8 cellular contexts compared by ENCODE assay signal in genomic region chr12:54680374-54680773, GRCh38. TPM values are rescaled to one million over a fixed set of nuclear protein-coding genes. Genes with fewer than 3 reads are reported as not detected.
DNase-seq lines count a peak whose midpoint lies in the region; ATAC-seq and TF ChIP-seq lines count a peak whose summit lies in the region.

No MANE protein-coding gene starts in this region.

- H3K9me3 Mint-ChIP-seq in endothelial cell (ENCODE audit: unreplicated experiment): no peaks in the 10 kb centered on the region

- 67% methylated on average over 3 of the region's 3 CpGs for WGBS in smooth muscle cell (ENCODE audit: low lambda C conversion rate)

- TF ChIP-seq CTCF in endothelial cell (IDR thresholded peaks at IDR 0.05; ENCODE audit: unreplicated experiment): peak; percentile 73
- peak; percentile 33 for TF ChIP-seq CTCF in smooth muscle cell (IDR thresholded peaks at IDR 0.05; ENCODE audit: borderline replicate concordance, insufficient read depth, poor library complexity, severe bottlenecking)

- peak; percentile 74 for ATAC-seq in HG02840 (IDR thresholded peaks at IDR 0.05; ENCODE audit: low FRiP score, unreplicated experiment)

- DNase-seq in activated CD4-positive, alpha-beta T cell treated with anti-CD3 and anti-CD28 coated beads for 24 hours (ENCODE audit: low read depth in 2 of 2): peak; percentile 7 to 21
- DNase-seq in activated CD4-positive, alpha-beta T cell treated with anti-CD3 and anti-CD28 coated beads for 1 hour: no peak
- peak; percentile 52 for DNase-seq in RKO (ENCODE audit: low spot score)
- peak; percentile 58 for DNase-seq in endothelial cell (ENCODE audit: low spot score)
- no peak for DNase-seq in smooth muscle cell (lab: John Stamatoyannopoulos, UW; ENCODE audit: unreplicated experiment)
- DNase-seq in posterior vena cava (ENCODE audit: low spot score): no peak
- DNase-seq in GDM1 (lab: John Stamatoyannopoulos, UW): no peak

- H3K9me3 ChIP-seq in smooth muscle cell (replicated peaks; ENCODE audit: low read depth): no peaks in the 10 kb centered on the region

- no peaks in the 10 kb centered on the region for H4K20me1 ChIP-seq in smooth muscle cell (ENCODE audit: low read depth)

- H3K4me3 Mint-ChIP-seq in endothelial cell (ENCODE audit: unreplicated experiment): no peak overlapping the region

- no peaks in the 10 kb centered on the region for H3F3A ChIP-seq in smooth muscle cell (ENCODE audit: low read depth)

- no peak overlapping the region for H3K4me2 ChIP-seq in smooth muscle cell

- H3K27ac ChIP-seq in smooth muscle cell (ENCODE audit: low read depth): no peak overlapping the region

- intact Hi-C loops in posterior vena cava (cut with DNase I): no loop called here

- peaks cover 19% of the 10 kb centered on the region for H3K4me1 Mint-ChIP-seq in endothelial cell (ENCODE audit: unreplicated experiment)

- H3K4me3 ChIP-seq in smooth muscle cell: no peak overlapping the region

- H2AFZ ChIP-seq in smooth muscle cell (ENCODE audit: low read depth): no peak overlapping the region

- H3K27ac Mint-ChIP-seq in endothelial cell (ENCODE audit: unreplicated experiment): no peak overlapping the region

- no peak overlapping the region for H3K9ac ChIP-seq in smooth muscle cell (ENCODE audit: low read depth)

- no peaks in the 10 kb centered on the region for H3K36me3 ChIP-seq in smooth muscle cell (ENCODE audit: low read depth)

- peaks cover 20% of the 10 kb centered on the region for H3K27me3 ChIP-seq in smooth muscle cell (ENCODE audit: low read depth)

- H3K36me3 Mint-ChIP-seq in endothelial cell (ENCODE audit: low read depth, unreplicated experiment): no peaks in the 10 kb centered on the region

- peaks cover 3% of the 10 kb centered on the region for H3K27me3 Mint-ChIP-seq in endothelial cell (ENCODE audit: unreplicated experiment)

- H3K4me1 ChIP-seq in smooth muscle cell (ENCODE audit: low read depth): peaks cover 9% of the 10 kb centered on the region

- no peaks in the 10 kb centered on the region for H3K79me2 ChIP-seq in smooth muscle cell (ENCODE audit: low read depth)

RNA-seq across cellular contexts. Expression of gene DCD, which starts 32.2 kb away (rescaled TPM):
- not detected for total RNA-seq in endothelial cell (ENCODE audit: unreplicated experiment)
- not detected in 2 replicates for total RNA-seq in smooth muscle cell
- polyA plus RNA-seq in smooth muscle cell: not detected in 2 replicates
- total RNA-seq in posterior vena cava: not detected

RNA-seq across cellular contexts. Expression of gene LACRT, which starts 45.7 kb away (rescaled TPM):
- total RNA-seq in endothelial cell (ENCODE audit: unreplicated experiment) (not detected), smooth muscle cell (not detected in 2 replicates), posterior vena cava (not detected)
- polyA plus RNA-seq in smooth muscle cell: not detected in 2 replicates

Comparison
In these comparisons a context has a peak if more than half of its experiments do, and no peak if none do; other contexts are left out.
1. DNase-seq: peak in activated CD4-positive, alpha-beta T cell treated with anti-CD3 and anti-CD28 coated beads for 24 hours (2 of 2), RKO (single experiment) and endothelial cell (single experiment); none in activated CD4-positive, alpha-beta T cell treated with anti-CD3 and anti-CD28 coated beads for 1 hour (single experiment), smooth muscle cell (single experiment), posterior vena cava (single experiment) and GDM1 (single experiment).